Comparison of ENCODE assay signal across 25 cellular contexts in genomic region chr6:154384196-154384595, GRCh38. TPM values are rescaled to one million over a fixed set of nuclear protein-coding genes. Genes with fewer than 3 reads are reported as not detected.
"Had no signal": no experiment of that assay in that cellular context is flagged by ENCODE, and none has a peak within 500 bp of the region (broad histone marks: within the 10 kb centered on the region; RNA-seq: fewer than 3 reads in every experiment).

No MANE protein-coding gene starts in this region.

- H3K27ac ChIP-seq: adrenal gland, ascending aorta, epithelial cell of prostate, prostate gland, spleen, upper lobe of right lung had no signal

- H3K4me3 ChIP-seq: adrenal gland, ascending aorta, pancreas, prostate gland, spleen, upper lobe of right lung had no signal

- H3K4me1 ChIP-seq: adrenal gland, ascending aorta, prostate gland, spleen, upper lobe of right lung had no signal

- H3K36me3 ChIP-seq: adrenal gland, ascending aorta, pancreas, prostate gland, spleen, upper lobe of right lung had no signal

- ATAC-seq: left cardiac atrium; left ventricle myocardium superior; right cardiac atrium; stimulated activated naive CD8-positive, alpha-beta T cell treated with anti-CD3 and anti-CD28 coated beads, Interleukin-15, Interleukin-2, amounts not matched to agents 100 U/mL and 50 U/mL, for 24 hours; T-helper 17 cell; upper lobe of right lung had no signal

- H3K27me3 ChIP-seq: adrenal gland, ascending aorta, pancreas, spleen, upper lobe of right lung had no signal

- H3K9me3 ChIP-seq: adrenal gland, ascending aorta, pancreas, prostate gland, upper lobe of right lung had no signal

- DNase-seq: activated CD4-positive, alpha-beta memory T cell treated with anti-CD3 and anti-CD28 coated beads for 36 hours; activated CD4-positive, alpha-beta T cell treated with anti-CD3 and anti-CD28 coated beads, Interleukin-2, amount 10 ng/mL, durations not matched to agents 24 days and 14 days; activated CD4-positive, CD25-positive, alpha-beta regulatory T cell treated with anti-CD3 and anti-CD28 coated beads, Interleukin-2, amount 50 U/mL, for 72 hours; activated CD8-positive, alpha-beta memory T cell treated with anti-CD3 and anti-CD28 coated beads, Interleukin-2, amount 50 U/mL, for 4 hours; activated effector memory CD4-positive, alpha-beta T cell treated with anti-CD3 and anti-CD28 coated beads, Interleukin-2, amount 50 U/mL, for 16 hours; activated naive CD4-positive, alpha-beta T cell treated with anti-CD3 and anti-CD28 coated beads for 36 hours; activated naive CD8-positive, alpha-beta T cell treated with anti-CD3 and anti-CD28 coated beads for 36 hours; activated T-cell treated with anti-CD3 and anti-CD28 coated beads, Interleukin-2, amount 50 U/mL, for 1 hour; adrenal gland; dermis blood vessel endothelial cell; effector CD4-positive, alpha-beta T cell; left cardiac atrium; left ventricle myocardium superior; naive B cell; pancreas; right cardiac atrium; spleen; stimulated activated naive CD8-positive, alpha-beta T cell treated with anti-CD3 and anti-CD28 coated beads, Interleukin-15, Interleukin-2, amounts not matched to agents 100 U/mL and 50 U/mL, for 24 hours; SW 1271; T-helper 17 cell; T1000; upper lobe of right lung had no signal

RNA-seq across cellular contexts. Expression of gene IPCEF1, which starts 27.6 kb away (rescaled TPM):
- total RNA-seq: ascending aorta had no signal
